2 cellular contexts compared by ENCODE assay signal in the genomic region with DNA sequence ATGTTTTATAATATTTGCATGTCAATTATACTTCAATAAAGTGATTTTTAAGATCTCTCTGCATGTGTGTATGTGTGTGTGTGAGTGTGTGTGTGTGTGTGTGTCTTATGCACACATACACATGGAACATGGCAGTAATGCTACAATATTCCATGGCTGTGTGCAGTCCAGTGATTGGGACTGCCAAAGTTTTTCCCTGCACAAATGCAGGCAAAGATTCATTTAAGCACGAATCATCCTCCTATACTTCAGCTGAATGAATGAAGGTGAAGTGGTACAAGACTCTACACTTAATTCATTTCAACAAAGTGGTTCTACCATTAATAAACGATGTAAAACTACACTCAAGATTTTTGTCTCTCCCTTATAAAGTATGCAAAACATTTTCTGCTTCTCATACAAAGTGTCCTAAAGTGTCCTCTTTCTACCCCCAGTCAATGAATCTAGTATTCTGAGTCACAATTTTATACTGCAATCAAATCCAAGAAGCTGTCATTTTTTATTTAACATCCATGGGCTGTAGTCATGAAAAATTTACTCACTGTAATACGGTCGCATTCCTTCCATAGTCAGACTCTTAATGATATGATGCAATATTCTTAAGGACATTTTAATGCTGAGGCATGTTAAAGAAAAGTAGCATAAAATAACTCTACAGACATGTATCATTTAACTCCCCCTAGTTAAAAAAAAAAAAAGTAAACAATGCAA.
TF ChIP-seq lines count a peak whose summit lies in the region.

No MANE protein-coding gene starts in this region.

TF ChIP-seq in HepG2, 621 proteins besides CTCF, POLR2A, EP300 and RAD21:
- TF ChIP-seq CEBPB (IDR thresholded peaks at IDR 0.05; ENCODE audit: borderline replicate concordance, low read depth, low read length) = peak; percentile 23; the same call in 1 of the 2 replicates
- no peak for TF ChIP-seq BHLHE40 (IDR thresholded peaks at IDR 0.05; ENCODE audit: low read length)

TF ChIP-seq in K562, 482 proteins besides CTCF, POLR2A, EP300 and RAD21:
- TF ChIP-seq CEBPB (tag; IDR thresholded peaks at IDR 0.05) = peak; percentile 49
- TF ChIP-seq RCOR1 (IDR thresholded peaks at IDR 0.05; ENCODE audit: borderline replicate concordance in 1 of 2, low read depth in 2 of 2, low read length in 2 of 2) = no peak
- TF ChIP-seq ZNF717 (CRISPR knock-in tag; IDR thresholded peaks at IDR 0.05) = no peak
- no peak for TF ChIP-seq CEBPG (CRISPR knock-in tag; IDR thresholded peaks at IDR 0.05)
- TF ChIP-seq CEBPG (tag; conservative IDR thresholded peaks at IDR 0.05 in 1 of 2, IDR thresholded peaks at IDR 0.05 in 1 of 2) = peak; percentile 48 to 68; a peak in 3 of 4 replicates
- TF ChIP-seq, protein P1, sequence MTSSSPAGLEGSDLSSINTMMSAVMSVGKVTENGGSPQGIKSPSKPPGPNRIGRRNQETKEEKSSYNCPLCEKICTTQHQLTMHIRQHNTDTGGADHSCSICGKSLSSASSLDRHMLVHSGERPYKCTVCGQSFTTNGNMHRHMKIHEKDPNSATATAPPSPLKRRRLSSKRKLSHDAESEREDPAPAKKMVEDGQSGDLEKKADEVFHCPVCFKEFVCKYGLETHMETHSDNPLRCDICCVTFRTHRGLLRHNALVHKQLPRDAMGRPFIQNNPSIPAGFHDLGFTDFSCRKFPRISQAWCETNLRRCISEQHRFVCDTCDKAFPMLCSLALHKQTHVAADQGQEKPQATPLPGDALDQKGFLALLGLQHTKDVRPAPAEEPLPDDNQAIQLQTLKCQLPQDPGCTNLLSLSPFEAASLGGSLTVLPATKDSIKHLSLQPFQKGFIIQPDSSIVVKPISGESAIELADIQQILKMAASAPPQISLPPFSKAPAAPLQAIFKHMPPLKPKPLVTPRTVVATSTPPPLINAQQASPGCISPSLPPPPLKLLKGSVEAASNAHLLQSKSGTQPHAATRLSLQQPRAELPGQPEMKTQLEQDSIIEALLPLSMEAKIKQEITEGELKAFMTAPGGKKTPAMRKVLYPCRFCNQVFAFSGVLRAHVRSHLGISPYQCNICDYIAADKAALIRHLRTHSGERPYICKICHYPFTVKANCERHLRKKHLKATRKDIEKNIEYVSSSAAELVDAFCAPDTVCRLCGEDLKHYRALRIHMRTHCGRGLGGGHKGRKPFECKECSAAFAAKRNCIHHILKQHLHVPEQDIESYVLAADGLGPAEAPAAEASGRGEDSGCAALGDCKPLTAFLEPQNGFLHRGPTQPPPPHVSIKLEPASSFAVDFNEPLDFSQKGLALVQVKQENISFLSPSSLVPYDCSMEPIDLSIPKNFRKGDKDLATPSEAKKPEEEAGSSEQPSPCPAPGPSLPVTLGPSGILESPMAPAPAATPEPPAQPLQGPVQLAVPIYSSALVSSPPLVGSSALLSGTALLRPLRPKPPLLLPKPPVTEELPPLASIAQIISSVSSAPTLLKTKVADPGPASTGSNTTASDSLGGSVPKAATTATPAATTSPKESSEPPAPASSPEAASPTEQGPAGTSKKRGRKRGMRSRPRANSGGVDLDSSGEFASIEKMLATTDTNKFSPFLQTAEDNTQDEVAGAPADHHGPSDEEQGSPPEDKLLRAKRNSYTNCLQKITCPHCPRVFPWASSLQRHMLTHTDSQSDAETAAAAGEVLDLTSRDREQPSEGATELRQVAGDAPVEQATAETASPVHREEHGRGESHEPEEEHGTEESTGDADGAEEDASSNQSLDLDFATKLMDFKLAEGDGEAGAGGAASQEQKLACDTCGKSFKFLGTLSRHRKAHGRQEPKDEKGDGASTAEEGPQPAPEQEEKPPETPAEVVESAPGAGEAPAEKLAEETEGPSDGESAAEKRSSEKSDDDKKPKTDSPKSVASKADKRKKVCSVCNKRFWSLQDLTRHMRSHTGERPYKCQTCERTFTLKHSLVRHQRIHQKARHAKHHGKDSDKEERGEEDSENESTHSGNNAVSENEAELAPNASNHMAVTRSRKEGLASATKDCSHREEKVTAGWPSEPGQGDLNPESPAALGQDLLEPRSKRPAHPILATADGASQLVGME (CRISPR knock-in tag; IDR thresholded peaks at IDR 0.05) = no peak
- TF ChIP-seq GATAD2B (IDR thresholded peaks at IDR 0.05; ENCODE audit: borderline replicate concordance) = no peak
- no peak for TF ChIP-seq ZNF143 (CRISPR knock-in tag; IDR thresholded peaks at IDR 0.05)
- TF ChIP-seq, protein P2, sequence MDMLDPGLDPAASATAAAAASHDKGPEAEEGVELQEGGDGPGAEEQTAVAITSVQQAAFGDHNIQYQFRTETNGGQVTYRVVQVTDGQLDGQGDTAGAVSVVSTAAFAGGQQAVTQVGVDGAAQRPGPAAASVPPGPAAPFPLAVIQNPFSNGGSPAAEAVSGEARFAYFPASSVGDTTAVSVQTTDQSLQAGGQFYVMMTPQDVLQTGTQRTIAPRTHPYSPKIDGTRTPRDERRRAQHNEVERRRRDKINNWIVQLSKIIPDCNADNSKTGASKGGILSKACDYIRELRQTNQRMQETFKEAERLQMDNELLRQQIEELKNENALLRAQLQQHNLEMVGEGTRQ (CRISPR knock-in tag; IDR thresholded peaks at IDR 0.05) = no peak
- no peak for TF ChIP-seq ESRRA (IDR thresholded peaks at IDR 0.05; ENCODE audit: borderline replicate concordance, low read depth)
- no peak for TF ChIP-seq KAT7 (CRISPR knock-in tag; IDR thresholded peaks at IDR 0.05; ENCODE audit: borderline replicate concordance)
- TF ChIP-seq RFX5 (IDR thresholded peaks at IDR 0.05; ENCODE audit: low read depth, low read length) = no peak
- TF ChIP-seq SETDB1 (IDR thresholded peaks at IDR 0.05; ENCODE audit: low read length) = no peak
- peak; percentile 41; the same call in 1 of the 2 replicates for TF ChIP-seq ATF3 (IDR thresholded peaks at IDR 0.05)
- TF ChIP-seq ATF3 (CRISPR knock-in tag; conservative IDR thresholded peaks at IDR 0.05) = no peak
- no peak for TF ChIP-seq XRCC4 (IDR thresholded peaks at IDR 0.05; ENCODE audit: extremely low read depth, insufficient read depth, insufficient read length)
- no peak for TF ChIP-seq ZNF551 (CRISPR knock-in tag; IDR thresholded peaks at IDR 0.05)
- TF ChIP-seq, protein P3, sequence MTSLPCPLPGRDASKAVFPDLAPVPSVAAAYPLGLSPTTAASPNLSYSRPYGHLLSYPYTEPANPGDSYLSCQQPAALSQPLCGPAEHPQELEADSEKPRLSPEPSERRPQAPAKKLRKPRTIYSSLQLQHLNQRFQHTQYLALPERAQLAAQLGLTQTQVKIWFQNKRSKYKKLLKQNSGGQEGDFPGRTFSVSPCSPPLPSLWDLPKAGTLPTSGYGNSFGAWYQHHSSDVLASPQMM (CRISPR knock-in tag; IDR thresholded peaks at IDR 0.05) = no peak
- no peak for TF ChIP-seq RBM39 (optimal IDR thresholded peaks at IDR 0.05; ENCODE audit: low read depth, low read length)
- TF ChIP-seq, protein P4, sequence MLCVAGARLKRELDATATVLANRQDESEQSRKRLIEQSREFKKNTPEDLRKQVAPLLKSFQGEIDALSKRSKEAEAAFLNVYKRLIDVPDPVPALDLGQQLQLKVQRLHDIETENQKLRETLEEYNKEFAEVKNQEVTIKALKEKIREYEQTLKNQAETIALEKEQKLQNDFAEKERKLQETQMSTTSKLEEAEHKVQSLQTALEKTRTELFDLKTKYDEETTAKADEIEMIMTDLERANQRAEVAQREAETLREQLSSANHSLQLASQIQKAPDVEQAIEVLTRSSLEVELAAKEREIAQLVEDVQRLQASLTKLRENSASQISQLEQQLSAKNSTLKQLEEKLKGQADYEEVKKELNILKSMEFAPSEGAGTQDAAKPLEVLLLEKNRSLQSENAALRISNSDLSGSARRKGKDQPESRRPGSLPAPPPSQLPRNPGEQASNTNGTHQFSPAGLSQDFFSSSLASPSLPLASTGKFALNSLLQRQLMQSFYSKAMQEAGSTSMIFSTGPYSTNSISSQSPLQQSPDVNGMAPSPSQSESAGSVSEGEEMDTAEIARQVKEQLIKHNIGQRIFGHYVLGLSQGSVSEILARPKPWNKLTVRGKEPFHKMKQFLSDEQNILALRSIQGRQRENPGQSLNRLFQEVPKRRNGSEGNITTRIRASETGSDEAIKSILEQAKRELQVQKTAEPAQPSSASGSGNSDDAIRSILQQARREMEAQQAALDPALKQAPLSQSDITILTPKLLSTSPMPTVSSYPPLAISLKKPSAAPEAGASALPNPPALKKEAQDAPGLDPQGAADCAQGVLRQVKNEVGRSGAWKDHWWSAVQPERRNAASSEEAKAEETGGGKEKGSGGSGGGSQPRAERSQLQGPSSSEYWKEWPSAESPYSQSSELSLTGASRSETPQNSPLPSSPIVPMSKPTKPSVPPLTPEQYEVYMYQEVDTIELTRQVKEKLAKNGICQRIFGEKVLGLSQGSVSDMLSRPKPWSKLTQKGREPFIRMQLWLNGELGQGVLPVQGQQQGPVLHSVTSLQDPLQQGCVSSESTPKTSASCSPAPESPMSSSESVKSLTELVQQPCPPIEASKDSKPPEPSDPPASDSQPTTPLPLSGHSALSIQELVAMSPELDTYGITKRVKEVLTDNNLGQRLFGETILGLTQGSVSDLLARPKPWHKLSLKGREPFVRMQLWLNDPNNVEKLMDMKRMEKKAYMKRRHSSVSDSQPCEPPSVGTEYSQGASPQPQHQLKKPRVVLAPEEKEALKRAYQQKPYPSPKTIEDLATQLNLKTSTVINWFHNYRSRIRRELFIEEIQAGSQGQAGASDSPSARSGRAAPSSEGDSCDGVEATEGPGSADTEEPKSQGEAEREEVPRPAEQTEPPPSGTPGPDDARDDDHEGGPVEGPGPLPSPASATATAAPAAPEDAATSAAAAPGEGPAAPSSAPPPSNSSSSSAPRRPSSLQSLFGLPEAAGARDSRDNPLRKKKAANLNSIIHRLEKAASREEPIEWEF (CRISPR knock-in tag; IDR thresholded peaks at IDR 0.05) = no peak
- TF ChIP-seq SAFB2 (IDR thresholded peaks at IDR 0.05; ENCODE audit: borderline replicate concordance, low read depth, low read length, severe bottlenecking) = no peak
- TF ChIP-seq ZNF134 (CRISPR knock-in tag; conservative IDR thresholded peaks at IDR 0.05) = no peak
- TF ChIP-seq ZSCAN32 (CRISPR knock-in tag; IDR thresholded peaks at IDR 0.05) = no peak
- TF ChIP-seq NKRF (IDR thresholded peaks at IDR 0.05; ENCODE audit: borderline replicate concordance) = no peak
